In the genomic region with DNA sequence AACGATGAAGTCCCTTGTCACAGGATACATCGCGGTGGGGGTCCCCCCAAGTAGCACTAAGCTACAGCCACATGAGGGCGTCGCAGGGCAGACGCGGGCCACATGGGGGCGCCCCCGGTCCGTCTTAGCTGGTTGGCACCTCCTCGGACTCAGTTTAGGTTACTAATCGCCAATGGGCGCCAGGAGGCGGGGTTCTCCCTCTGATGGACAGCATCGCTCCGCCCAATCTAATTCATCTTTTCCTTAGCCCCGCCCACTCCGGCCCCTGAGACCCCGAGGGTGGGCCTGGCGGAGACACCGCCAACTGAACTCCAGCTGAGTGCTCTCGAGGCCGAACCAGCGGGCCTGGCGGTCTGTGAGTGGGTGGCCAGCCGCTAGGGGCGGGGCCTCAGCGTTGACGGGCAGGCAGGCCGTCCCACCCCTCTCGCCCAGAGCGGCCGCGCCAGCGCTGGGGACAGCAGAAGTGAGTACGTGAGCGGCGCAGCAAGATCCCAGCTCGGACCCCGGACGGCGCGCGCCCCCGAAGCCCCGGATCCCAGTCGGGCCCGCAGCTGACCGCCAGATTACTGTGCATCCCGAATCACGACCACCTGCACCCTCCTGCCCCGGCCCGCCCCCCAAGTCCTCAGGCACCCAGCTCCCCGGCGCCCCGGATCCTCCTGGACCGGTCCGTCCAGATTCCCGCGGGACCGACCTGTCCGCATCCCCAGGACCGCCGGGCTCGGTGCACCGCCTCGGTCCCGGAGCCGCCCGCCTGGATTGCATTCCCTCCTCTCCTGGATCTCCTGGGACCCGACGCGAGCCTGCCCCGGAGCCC, we compare ENCODE assay signal across 8 cellular contexts. TPM values are rescaled to one million over a fixed set of nuclear protein-coding genes. Genes with fewer than 3 reads are reported as not detected.
DNase-seq lines count a peak whose midpoint lies in the region; ATAC-seq and TF ChIP-seq lines count a peak whose summit lies in the region.

A gene (plus strand): TSS at position 457 of the 817 bp plus-strand sequence. CDS start 451 bp downstream, outside the sequence.

- DNase-seq in AG08396 (ENCODE audit: low spot score) (peak; percentile 99), NCI-H226 (peak; percentile 97), activated B cell treated with CpG ODN at 0.5 μM for 24 hours (peak; percentile 89), caudate nucleus (lab: John Stamatoyannopoulos, UW) (peak; percentile 66 to 100 (median 97)), iPS-NIHi11 (ENCODE audit: low spot score) (peak; percentile 99)

- H3K27me3 Mint-ChIP-seq in activated B cell treated with CpG ODN at 0.5 μM for 24 hours, result peaks cover 37% of the 10 kb centered on the region

- H3K27ac ChIP-seq in caudate nucleus (ENCODE audit: low read depth, low read length) (no peak within 1 kb of the TSS), skin epidermis (peak within 1 kb of the TSS in 20 of 21 experiments; percentile 78 to 92 (median 88))

- peak; percentile 67 for TF ChIP-seq CTCF in activated B cell treated with CpG ODN at 0.5 μM for 24 hours (IDR thresholded peaks at IDR 0.05)

- peak within 1 kb of the TSS; percentile 51 to 79 (median 66) for H3K4me3 ChIP-seq in skin epidermis

- H3K9me3 Mint-ChIP-seq in activated B cell treated with CpG ODN at 0.5 μM for 24 hours, result no peaks in the 10 kb centered on the region

- CTCF ChIA-PET in activated B cell treated with CpG ODN at 0.5 μM for 24 hours (lab: Charles Lee), result interaction anchor here (0.6 to 1.8 kb wide), 35 partner anchors 8 to 747 kb away, joined by 3 to 8 read pairs (median 4); a partner anchor contains a TSS

- H3K36me3 Mint-ChIP-seq in activated B cell treated with CpG ODN at 0.5 μM for 24 hours (ENCODE audit: low read depth), result no peaks in the 10 kb centered on the region

- POLR2A ChIA-PET in activated B cell treated with CpG ODN at 0.5 μM for 24 hours (lab: Charles Lee), result interaction anchor here (0.6 to 1.9 kb wide), 8 partner anchors 39 to 251 kb away, joined by 3 to 12 read pairs (median 5); a partner anchor contains a TSS

- intact Hi-C loops in activated B cell treated with CpG ODN at 0.5 μM for 24 hours (cut with micrococcal nuclease), result loop anchor here (1.0 kb wide), 6 partner anchors 151 to 615 kb away; a partner anchor contains a TSS

- ATAC-seq in GM19023 (IDR thresholded peaks at IDR 0.05; ENCODE audit: unreplicated experiment) (peak; percentile 89), HG03280 (IDR thresholded peaks at IDR 0.05; ENCODE audit: unreplicated experiment) (peak; percentile 85), activated B cell treated with CpG ODN at 0.5 μM for 24 hours (ENCODE audit: low read depth) (peak; percentile 93)

- H3K27ac Mint-ChIP-seq in activated B cell treated with CpG ODN at 0.5 μM for 24 hours, result no peak within 1 kb of the TSS

- peak within 1 kb of the TSS; percentile 77 for H3K4me3 Mint-ChIP-seq in activated B cell treated with CpG ODN at 0.5 μM for 24 hours

- peaks cover 15% of the 10 kb centered on the region for H3K4me1 Mint-ChIP-seq in activated B cell treated with CpG ODN at 0.5 μM for 24 hours

RNA-seq across cellular contexts. Expression of the gene that starts here (rescaled TPM):
- total RNA-seq in activated B cell treated with CpG ODN at 0.5 μM for 24 hours, result 0.05 and 0.07 TPM in 2 replicates

Comparison
In these comparisons a context has a peak if more than half of its experiments do, and no peak if none do; other contexts are left out.
1. Peak in DNase-seq and ATAC-seq in activated B cell treated with CpG ODN at 0.5 μM for 24 hours; RNA of the gene not detected or under 1 TPM.